ENCODE assay signal across 22 cellular contexts in genomic region chr6:98047881-98048280, GRCh38.
"Had no signal": no experiment of that assay in that cellular context is flagged by ENCODE, and none has a peak within 500 bp of the region (broad histone marks: within the 10 kb centered on the region; RNA-seq: fewer than 3 reads in every experiment).

No MANE protein-coding gene starts in this region.

- H3K4me3 ChIP-seq: coronary artery, esophagus muscularis mucosa, ovary, right lobe of liver, stomach, thyroid gland had no signal

- H3K27me3 Mint-ChIP-seq: naive thymus-derived CD4-positive, alpha-beta T cell had no signal

- ATAC-seq: left lobe of liver; naive thymus-derived CD4-positive, alpha-beta T cell; right lobe of liver; stimulated activated effector memory CD8-positive, alpha-beta T cell treated with anti-CD3 and anti-CD28 coated beads, Interleukin-12 subunit alpha, Interleukin-12 subunit beta, amount 100 ng/mL, for 72 hours had no signal

- FAIRE-seq: keratinocyte, small intestine had no signal

- H3K4me1 Mint-ChIP-seq: mesothelial cell of epicardium; naive thymus-derived CD4-positive, alpha-beta T cell; stimulated activated effector memory CD8-positive, alpha-beta T cell treated with anti-CD3 and anti-CD28 coated beads, Interleukin-12 subunit alpha, Interleukin-12 subunit beta, amount 100 ng/mL, for 72 hours had no signal

- DNase-seq: dermis blood vessel endothelial cell; effector memory CD4-positive, alpha-beta T cell; foreskin melanocyte; mesenchymal stem cell; naive thymus-derived CD4-positive, alpha-beta T cell; occipital lobe; ovary; right lobe of liver; small intestine; stimulated activated CD4-positive, alpha-beta T cell treated with anti-CD3 and anti-CD28 coated beads, Interleukin-15, amount 100 ng/mL, for 24 hours; stimulated activated CD4-positive, alpha-beta T cell treated with anti-CD3 and anti-CD28 coated beads, Interleukin-2, amount 100 ng/mL, for 48 hours; stimulated activated naive CD4-positive, alpha-beta T cell treated with Interleukin-2 at 50 U/mL for 16 hours; stomach; thyroid gland; trophoblast cell had no signal

- H3K27me3 ChIP-seq: ovary, right lobe of liver had no signal

- H3K27ac ChIP-seq: coronary artery, esophagus muscularis mucosa, ovary, right lobe of liver, stomach, thyroid gland had no signal

- H3K36me3 ChIP-seq: esophagus muscularis mucosa, ovary, right lobe of liver, stomach, thyroid gland had no signal

- H3K36me3 Mint-ChIP-seq: mesothelial cell of epicardium; naive thymus-derived CD4-positive, alpha-beta T cell; stimulated activated effector memory CD8-positive, alpha-beta T cell treated with anti-CD3 and anti-CD28 coated beads, Interleukin-12 subunit alpha, Interleukin-12 subunit beta, amount 100 ng/mL, for 72 hours had no signal

- H3K9me3 Mint-ChIP-seq: mesothelial cell of epicardium; nephron; stimulated activated effector memory CD8-positive, alpha-beta T cell treated with anti-CD3 and anti-CD28 coated beads, Interleukin-12 subunit alpha, Interleukin-12 subunit beta, amount 100 ng/mL, for 72 hours had no signal

- H3K27ac Mint-ChIP-seq: mesothelial cell of epicardium; naive thymus-derived CD4-positive, alpha-beta T cell; nephron; stimulated activated effector memory CD8-positive, alpha-beta T cell treated with anti-CD3 and anti-CD28 coated beads, Interleukin-12 subunit alpha, Interleukin-12 subunit beta, amount 100 ng/mL, for 72 hours had no signal

- H3K9me3 ChIP-seq: esophagus muscularis mucosa, ovary, right lobe of liver, stomach, thyroid gland had no signal

- H3K4me3 Mint-ChIP-seq: mesothelial cell of epicardium; naive thymus-derived CD4-positive, alpha-beta T cell; nephron; stimulated activated effector memory CD8-positive, alpha-beta T cell treated with anti-CD3 and anti-CD28 coated beads, Interleukin-12 subunit alpha, Interleukin-12 subunit beta, amount 100 ng/mL, for 72 hours had no signal

- H3K4me1 ChIP-seq: esophagus muscularis mucosa, right lobe of liver, stomach, thyroid gland had no signal
